ENCODE assay signal across 35 cellular contexts in the genomic region with DNA sequence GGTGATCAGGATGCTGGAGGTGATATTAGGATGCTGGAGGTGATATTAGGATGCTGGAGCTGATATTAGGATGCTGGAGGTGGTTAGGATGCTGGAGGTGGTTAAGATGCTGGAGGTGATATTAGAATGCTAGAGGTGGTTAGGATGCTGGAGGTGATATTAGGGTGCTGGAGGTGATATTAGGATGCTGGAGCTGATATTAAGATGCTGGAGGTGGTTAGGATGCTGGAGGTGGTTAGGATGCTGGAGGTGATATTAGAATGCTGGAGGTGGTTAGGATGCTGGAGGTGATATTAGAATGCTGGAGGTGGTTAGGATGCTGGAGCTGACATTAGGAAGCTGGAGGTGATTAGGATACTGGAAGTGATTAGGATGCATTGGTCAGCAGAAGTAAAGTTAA.
"Had no signal": no experiment of that assay in that cellular context is flagged by ENCODE, and none has a peak within 500 bp of the region (broad histone marks: within the 10 kb centered on the region; RNA-seq: fewer than 3 reads in every experiment).

No MANE protein-coding gene starts in this region.

- H3K36me3 ChIP-seq: MG63 had no signal

- H3K9me3 ChIP-seq: MG63 had no signal

- H3K27me3 ChIP-seq: MG63 had no signal

- H3K4me3 ChIP-seq: MG63 had no signal

- H3K4me2 ChIP-seq: KMS-11 had no signal

- H3K27ac ChIP-seq: KMS-11 had no signal

- DNase-seq: Karpas-422, Kasumi-1, KG1, MG63, MM.1S, MV-4-11, NCI-H1048, NCI-H1092, NCI-H1092 treated with DMSO at 0.1 percent for 48 hours, NCI-H1105, NCI-H1105 treated with DMSO at 0.1 percent for 48 hours, NCI-H1417, NCI-H1417 treated with DMSO at 0.1 percent for 48 hours, NCI-H1436, NCI-H1436 treated with DMSO at 0.1 percent for 48 hours, NCI-H146, NCI-H1694, NCI-H1694 treated with DMSO at 0.1 percent for 48 hours, NCI-H187, NCI-H187 treated with DMSO at 0.1 percent for 48 hours, NCI-H1930, NCI-H2029, NCI-H2029 treated with DMSO at 0.1 percent for 48 hours, NCI-H2081, NCI-H2081 treated with DMSO at 0.1 percent for 48 hours, NCI-H2107, NCI-H2171, NCI-H2171 treated with DMSO at 0.1 percent for 48 hours, NCI-H2227 treated with DMSO at 0.1 percent for 48 hours, NCI-H226, NCI-H345, NCI-H446, NCI-H446 treated with DMSO at 0.1 percent for 48 hours, NCI-H510A had no signal

- H3K9ac ChIP-seq: KMS-11 had no signal
